In genomic region chr14:76259029-76259735, GRCh38 we compare ENCODE assay signal across 22 cellular contexts.
"Had no signal": no experiment of that assay in that cellular context is flagged by ENCODE, and none has a peak within 500 bp of the region (broad histone marks: within the 10 kb centered on the region; RNA-seq: fewer than 3 reads in every experiment).

No MANE protein-coding gene starts in this region.

- H3K4me3 Mint-ChIP-seq: naive thymus-derived CD4-positive, alpha-beta T cell; nephron progenitor cell; stimulated activated naive B cell treated with anti-CD40 and anti-IgM and Interleukin-4, amounts not matched to agents 10 μg/mL and 1 μg/mL and 100 μg/mL, for 72 hours; stimulated activated naive CD8-positive, alpha-beta T cell treated with anti-CD3 and anti-CD28 coated beads, Interleukin-15, amount 100 ng/mL, for 72 hours had no signal

- H2AFZ ChIP-seq: parathyroid adenoma had no signal

- ATAC-seq: gastrocnemius medialis; heart right ventricle; naive thymus-derived CD4-positive, alpha-beta T cell; sciatic nerve; stimulated activated naive B cell treated with anti-CD40 and anti-IgM and Interleukin-4, amounts not matched to agents 10 μg/mL and 1 μg/mL and 100 μg/mL, for 72 hours; stimulated activated naive CD8-positive, alpha-beta T cell treated with anti-CD3 and anti-CD28 coated beads, Interleukin-15, amount 100 ng/mL, for 72 hours; upper lobe of right lung had no signal

- DNase-seq: dermis blood vessel endothelial cell; gastrocnemius medialis; heart right ventricle; hypothalamus; kidney glomerular epithelial cell; mammary epithelial cell; naive thymus-derived CD4-positive, alpha-beta T cell; nephron progenitor cell; stimulated activated CD4-positive, alpha-beta T cell treated with anti-CD3 and anti-CD28 coated beads, Interleukin-2, amount 100 ng/mL, for 24 hours; stimulated activated CD4-positive, alpha-beta T cell treated with anti-CD3 and anti-CD28 coated beads, Interleukin-4, amount 100 ng/mL, for 4 hours; stimulated activated naive B cell treated with anti-CD40 and anti-IgM and Interleukin-4, amounts not matched to agents 10 μg/mL and 1 μg/mL and 100 μg/mL, for 72 hours; stimulated activated naive CD8-positive, alpha-beta T cell treated with anti-CD3 and anti-CD28 coated beads, Interleukin-15, amount 100 ng/mL, for 72 hours; testis; upper lobe of right lung had no signal

- H3K27me3 ChIP-seq: gastrocnemius medialis, heart right ventricle, testis, tibial nerve, upper lobe of right lung, vagina had no signal

- FAIRE-seq: endothelial cell of umbilical vein, islet of Langerhans had no signal

- H3K9me3 ChIP-seq: gastrocnemius medialis, heart right ventricle, prostate gland, testis, tibial nerve, upper lobe of right lung, vagina had no signal

- H3K4me1 ChIP-seq: gastrocnemius medialis, parathyroid adenoma, prostate gland, testis, tibial nerve, upper lobe of right lung, vagina had no signal

- H3K79me2 ChIP-seq: parathyroid adenoma had no signal

- H3K4me1 Mint-ChIP-seq: stimulated activated naive CD8-positive, alpha-beta T cell treated with anti-CD3 and anti-CD28 coated beads, Interleukin-15, amount 100 ng/mL, for 72 hours had no signal

- H3K27ac ChIP-seq: gastrocnemius medialis, heart right ventricle, parathyroid adenoma, prostate gland, skin epidermis, testis, tibial nerve, upper lobe of right lung, vagina had no signal

- H3K36me3 ChIP-seq: gastrocnemius medialis, heart right ventricle, prostate gland, tibial nerve, upper lobe of right lung, vagina had no signal

- H3K27ac Mint-ChIP-seq: naive thymus-derived CD4-positive, alpha-beta T cell; nephron progenitor cell had no signal

- H3K4me3 ChIP-seq: gastrocnemius medialis, heart right ventricle, prostate gland, skin epidermis, testis, tibial nerve, upper lobe of right lung, vagina had no signal

- H3K9ac ChIP-seq: parathyroid adenoma had no signal

- H3K9me3 Mint-ChIP-seq: nephron progenitor cell; stimulated activated naive B cell treated with anti-CD40 and anti-IgM and Interleukin-4, amounts not matched to agents 10 μg/mL and 1 μg/mL and 100 μg/mL, for 72 hours; stimulated activated naive CD8-positive, alpha-beta T cell treated with anti-CD3 and anti-CD28 coated beads, Interleukin-15, amount 100 ng/mL, for 72 hours had no signal
